Comparison of ENCODE assay signal across 8 cellular contexts in genomic region chr2:210171309-210172218, GRCh38. TPM values are rescaled to one million over a fixed set of nuclear protein-coding genes. Genes with fewer than 3 reads are reported as not detected.
DNase-seq lines count a peak whose midpoint lies in the region; TF ChIP-seq lines count a peak whose summit lies in the region.

A gene with protein sequence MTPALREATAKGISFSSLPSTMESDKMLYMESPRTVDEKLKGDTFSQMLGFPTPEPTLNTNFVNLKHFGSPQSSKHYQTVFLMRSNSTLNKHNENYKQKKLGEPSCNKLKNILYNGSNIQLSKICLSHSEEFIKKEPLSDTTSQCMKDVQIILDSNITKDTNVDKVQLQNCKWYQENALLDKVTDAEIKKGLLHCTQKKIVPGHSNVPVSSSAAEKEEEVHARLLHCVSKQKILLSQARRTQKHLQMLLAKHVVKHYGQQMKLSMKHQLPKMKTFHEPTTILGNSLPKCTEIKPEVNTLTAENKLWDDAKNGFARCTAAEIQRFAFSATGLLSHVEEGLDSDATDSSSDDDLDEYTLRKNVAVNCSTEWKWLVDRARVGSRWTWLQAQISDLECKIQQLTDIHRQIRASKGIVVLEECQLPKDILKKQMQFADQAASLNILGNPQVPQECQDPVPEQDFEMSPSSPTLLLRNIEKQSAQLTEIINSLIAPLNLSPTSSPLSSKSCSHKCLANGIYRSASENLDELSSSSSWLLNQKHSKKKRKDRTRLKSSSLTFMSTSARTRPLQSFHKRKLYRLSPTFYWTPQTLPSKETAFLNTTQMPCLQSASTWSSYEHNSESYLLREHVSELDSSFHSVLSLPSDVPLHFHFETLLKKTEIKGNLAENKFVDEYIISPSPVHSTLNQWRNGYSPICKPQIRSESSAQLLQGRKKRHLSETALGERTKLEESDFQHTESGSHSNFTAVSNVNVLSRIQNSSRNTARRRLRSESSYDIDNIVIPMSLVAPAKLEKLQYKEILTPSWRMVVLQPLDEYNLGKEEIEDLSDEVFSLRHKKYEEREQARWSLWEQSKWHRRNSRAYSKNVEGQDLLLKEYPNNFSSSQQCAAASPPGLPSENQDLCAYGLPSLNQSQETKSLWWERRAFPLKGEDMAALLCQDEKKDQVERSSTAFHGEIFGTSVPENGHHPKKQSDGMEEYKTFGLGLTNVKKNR (minus strand): TSS chr2:210171409. CDS start chr2:210154582, 16,827 bp downstream.

- H3K27me3 Mint-ChIP-seq in HFFc6 (ENCODE audit: insufficient read depth), result no peaks in the 10 kb centered on the region; the same call in 1 of the 2 replicates

- in situ Hi-C loops in SK-MEL-5 (cut with HindIII; ENCODE audit: low pct_unique_long_range_greater_than_20kb, low sequenced_read_pairs), result no loop called here

- H3K4me1 Mint-ChIP-seq in HFFc6 (ENCODE audit: low read depth), result peaks cover 37% of the 10 kb centered on the region

- peak within 1 kb of the TSS; percentile 99 for H3K27ac Mint-ChIP-seq in HFFc6

- no peaks in the 10 kb centered on the region for H3K9me3 Mint-ChIP-seq in HFFc6

- peak within 1 kb of the TSS; percentile 98 for H3K4me3 Mint-ChIP-seq in HFFc6

- no peaks in the 10 kb centered on the region for H3K36me3 Mint-ChIP-seq in HFFc6 (ENCODE audit: low read depth)

- no peak for TF ChIP-seq CTCF in HFFc6 (IDR thresholded peaks at IDR 0.05)

- peak; percentile 64 for DNase-seq in GM04503 (ENCODE audit: low read depth)
- peak; percentile 96 for DNase-seq in HFFc6
- peak; percentile 94 for DNase-seq in NAMALWA (ENCODE audit: low spot score)
- peak; percentile 93 for DNase-seq in SK-MEL-5 (ENCODE audit: low read depth, low spot score)
- DNase-seq in activated naive CD4-positive, alpha-beta T cell treated with anti-CD3 and anti-CD28 coated beads, Interleukin-2, amount 50 U/mL, for 16 hours, result peak; percentile 96
- DNase-seq in germinal center (ENCODE audit: low spot score), result peak; percentile 94
- DNase-seq in nucleus accumbens (lab: John Stamatoyannopoulos, UW), result peak; percentile 83 to 99 (median 97)
- DNase-seq in superior temporal gyrus (ENCODE audit: extremely low spot score), result peak; percentile 95

RNA-seq across cellular contexts. Expression of the gene that starts here (rescaled TPM):
- 1 to 10 TPM; 3.3 to 6.0 (median 4.8) TPM for total RNA-seq in HFFc6 (2021; fragmentation: NEBNext Ultra II Directional; extraction: Animal tissue kit (Norgen Biotek cat#: 25700))
- total RNA-seq in SK-MEL-5 (2014; rRNA removed; shearing (Covaris generic)), result 22.8 and 27.1 TPM in 2 replicates
- polyA plus RNA-seq in SK-MEL-5 (2015; cell fraction: cytosol; rRNA removed), result 7.0 and 10.3 TPM in 2 replicates
- polyA plus RNA-seq in SK-MEL-5 (2015; cell fraction: nucleus; rRNA removed), result 33.5 and 46.3 TPM in 2 replicates

Comparison
In these comparisons a context has a peak if more than half of its experiments do, and no peak if none do; other contexts are left out.
1. Peak in every context shown above with its lines: DNase-seq.